8 cellular contexts compared by ENCODE assay signal in genomic region chr12:77325505-77325904, GRCh38.
A peak's percentile ranks its signal among the peaks of the same experiment; 100 is the strongest.
DNase-seq lines count a peak whose midpoint lies in the region; ATAC-seq and TF ChIP-seq lines count a peak whose summit lies in the region.

No MANE protein-coding gene starts in this region.

- no peaks in the 10 kb centered on the region for H3F3A ChIP-seq in smooth muscle cell (ENCODE audit: low read depth)

- no peaks in the 10 kb centered on the region for H3K36me3 Mint-ChIP-seq in activated CD4-positive, alpha-beta memory T cell treated with anti-CD3 and anti-CD28 coated beads, Interleukin-2, amount 10 ng/mL, durations not matched to agents 7 days and 5 days (ENCODE audit: low read depth)

- peaks cover 42% of the 10 kb centered on the region for H3K27me3 Mint-ChIP-seq in activated CD4-positive, alpha-beta memory T cell treated with anti-CD3 and anti-CD28 coated beads, Interleukin-2, amount 10 ng/mL, durations not matched to agents 7 days and 5 days

- no peaks in the 10 kb centered on the region for H3K36me3 ChIP-seq in smooth muscle cell (ENCODE audit: low read depth)

- peak overlapping the region; percentile 54 for H3K4me3 Mint-ChIP-seq in activated CD4-positive, alpha-beta memory T cell treated with anti-CD3 and anti-CD28 coated beads, Interleukin-2, amount 10 ng/mL, durations not matched to agents 7 days and 5 days

- intact Hi-C loops in right cardiac atrium (cut with DNase I): no loop called here

- H3K4me2 ChIP-seq in smooth muscle cell: peak overlapping the region; percentile 98

- CTCF ChIA-PET in activated CD4-positive, alpha-beta memory T cell treated with anti-CD3 and anti-CD28 coated beads, Interleukin-2, amount 10 ng/mL, durations not matched to agents 7 days and 5 days (lab: Charles Lee): interaction anchor here (0.7 to 1.2 kb wide), 2 partner anchors 9 to 139 kb away, joined by 3 read pairs; no protein-coding TSS in a partner anchor

- no peak overlapping the region for H3K9ac ChIP-seq in smooth muscle cell (ENCODE audit: low read depth)

- no peaks in the 10 kb centered on the region for H3K9me3 ChIP-seq in right cardiac atrium (ENCODE audit: control insufficient read depth, low read length)
- no peaks in the 10 kb centered on the region for H3K9me3 ChIP-seq in smooth muscle cell (replicated peaks; ENCODE audit: low read depth)

- H2AFZ ChIP-seq in smooth muscle cell (ENCODE audit: low read depth): no peak overlapping the region

- peak; percentile 48 to 57 for ATAC-seq in right cardiac atrium
- no peak for ATAC-seq in GM21576 (IDR thresholded peaks at IDR 0.05; ENCODE audit: unreplicated experiment)

- no peak for TF ChIP-seq CTCF in smooth muscle cell (IDR thresholded peaks at IDR 0.05; ENCODE audit: borderline replicate concordance, insufficient read depth, poor library complexity, severe bottlenecking)

- under 1% methylated on average over 24 of the region's 24 CpGs for WGBS in right cardiac atrium
- WGBS in smooth muscle cell (ENCODE audit: low lambda C conversion rate): 3% methylated on average over 22 of the region's 24 CpGs

- peak; percentile 48 for DNase-seq in DMS79 treated with DMSO at 0.1 percent for 48 hours (lab: John Stamatoyannopoulos, UW)
- DNase-seq in DMS79 (lab: John Stamatoyannopoulos, UW): no peak
- DNase-seq in activated CD4-positive, alpha-beta memory T cell treated with anti-CD3 and anti-CD28 coated beads, Interleukin-2, amount 10 ng/mL, durations not matched to agents 7 days and 5 days: no peak
- peak; percentile 20 to 70 (median 52) for DNase-seq in right cardiac atrium
- no peak for DNase-seq in smooth muscle cell (lab: John Stamatoyannopoulos, UW; ENCODE audit: unreplicated experiment)
- no peak for DNase-seq in SKM-1 treated with dmso at 0.1 percent for 144 hours (lab: John Stamatoyannopoulos, UW; ENCODE audit: unreplicated experiment)
- DNase-seq in LoVo (ENCODE audit: low spot score): no peak

- H4K20me1 ChIP-seq in smooth muscle cell (ENCODE audit: low read depth): no peaks in the 10 kb centered on the region

- H3K27ac Mint-ChIP-seq in activated CD4-positive, alpha-beta memory T cell treated with anti-CD3 and anti-CD28 coated beads, Interleukin-2, amount 10 ng/mL, durations not matched to agents 7 days and 5 days: no peak overlapping the region

- H3K4me3 ChIP-seq in right cardiac atrium (ENCODE audit: low read length): peak overlapping the region; percentile 92
- H3K4me3 ChIP-seq in smooth muscle cell: peak overlapping the region; percentile 85

- H3K4me1 Mint-ChIP-seq in activated CD4-positive, alpha-beta memory T cell treated with anti-CD3 and anti-CD28 coated beads, Interleukin-2, amount 10 ng/mL, durations not matched to agents 7 days and 5 days: peaks cover 6% of the 10 kb centered on the region

- H3K4me1 ChIP-seq in right cardiac atrium (ENCODE audit: control insufficient read depth, insufficient read depth, low read length): no peaks in the 10 kb centered on the region
- peaks cover 5% of the 10 kb centered on the region for H3K4me1 ChIP-seq in smooth muscle cell (ENCODE audit: low read depth)

- no peaks in the 10 kb centered on the region for H3K27me3 ChIP-seq in right cardiac atrium (ENCODE audit: control insufficient read depth, insufficient read depth)
- peaks cover 49% of the 10 kb centered on the region for H3K27me3 ChIP-seq in smooth muscle cell (ENCODE audit: low read depth)

- no peaks in the 10 kb centered on the region for H3K9me3 Mint-ChIP-seq in activated CD4-positive, alpha-beta memory T cell treated with anti-CD3 and anti-CD28 coated beads, Interleukin-2, amount 10 ng/mL, durations not matched to agents 7 days and 5 days

- POLR2A ChIA-PET in activated CD4-positive, alpha-beta memory T cell treated with anti-CD3 and anti-CD28 coated beads, Interleukin-2, amount 10 ng/mL, durations not matched to agents 7 days and 5 days (lab: Charles Lee): no interaction called here

- H3K27ac ChIP-seq in right cardiac atrium (ENCODE audit: low read length): no peak overlapping the region
- no peak overlapping the region for H3K27ac ChIP-seq in smooth muscle cell (ENCODE audit: low read depth)

- no peaks in the 10 kb centered on the region for H3K79me2 ChIP-seq in smooth muscle cell (ENCODE audit: low read depth)

Comparison
In these comparisons a context has a peak if more than half of its experiments do, and no peak if none do; other contexts are left out.
1. DNase-seq: peak in DMS79 treated with DMSO at 0.1 percent for 48 hours (single experiment) and right cardiac atrium (3 of 3); none in DMS79 (single experiment), activated CD4-positive, alpha-beta memory T cell treated with anti-CD3 and anti-CD28 coated beads, Interleukin-2, amount 10 ng/mL, durations not matched to agents 7 days and 5 days (single experiment), smooth muscle cell (single experiment), SKM-1 treated with dmso at 0.1 percent for 144 hours (single experiment) and LoVo (single experiment).